ENCODE assay signal across 1 cellular context in genomic region chr6:14540859-14541540, GRCh38.
TF ChIP-seq lines count a peak whose summit lies in the region.

No MANE protein-coding gene starts in this region.

TF ChIP-seq in GM23338, 12 proteins besides CTCF, POLR2A, EP300 and RAD21 (continued from another document):
- TF ChIP-seq ZNF462 (CRISPR knock-in tag; IDR thresholded peaks at IDR 0.05) (no peak), EZH2 (IDR thresholded peaks at IDR 0.05; ENCODE audit: low read depth, unreplicated experiment) (no peak)
TF ChIP-seq in GM23338: peak in this region for 0.
